ENCODE assay signal across 8 cellular contexts in the genomic region with DNA sequence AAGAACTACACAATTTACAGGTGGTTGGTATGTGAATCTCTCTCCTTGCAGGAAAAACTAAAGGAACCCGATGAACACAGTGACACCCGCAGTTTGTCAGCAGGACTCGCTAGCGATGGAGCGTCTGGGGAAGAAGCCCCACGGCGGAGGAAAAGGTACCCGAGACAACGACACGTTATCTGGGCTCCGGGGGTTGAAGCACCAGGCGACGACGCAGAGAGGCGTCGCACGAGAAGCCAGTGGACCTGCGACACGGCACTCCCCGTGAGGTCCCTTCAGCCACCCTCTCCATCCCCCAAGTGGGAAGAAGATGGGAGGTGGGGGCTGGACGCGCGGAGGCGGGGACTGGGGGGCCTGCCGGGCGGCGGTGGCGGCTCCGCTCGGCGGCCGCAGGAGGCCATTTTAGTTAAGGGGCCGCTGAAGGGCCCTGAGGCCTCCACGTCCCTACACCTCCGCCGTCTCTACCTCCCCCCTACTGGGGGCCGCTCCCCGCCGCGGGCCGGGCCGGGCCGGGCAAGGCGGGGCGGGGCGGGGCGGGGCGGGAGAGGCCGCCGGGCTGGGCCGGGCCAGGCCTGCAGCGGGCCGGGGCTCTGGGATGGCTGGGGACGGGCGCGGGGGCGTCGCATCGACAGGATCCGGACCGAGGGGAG.
DNase-seq lines count a peak whose midpoint lies in the region; ATAC-seq and TF ChIP-seq lines count a peak whose summit lies in the region.

No MANE protein-coding gene starts in this region.

- H3K9me3 ChIP-seq in stomach smooth muscle (ENCODE audit: control insufficient read depth in 2 of 2, low read length in 2 of 2), result no peaks in the 10 kb centered on the region

- H3K4me3 ChIP-seq in fibroblast of pulmonary artery (replicated peaks; ENCODE audit: low read depth, low read length) (peak overlapping the region; percentile 80), stomach smooth muscle (ENCODE audit: low read length in 2 of 2) (peak overlapping the region; percentile 87 to 94)

- H3K9ac ChIP-seq in stomach smooth muscle (ENCODE audit: low read length in 2 of 2), result peak overlapping the region; percentile 78 to 88

- peak overlapping the region; percentile 86 for H3K27ac ChIP-seq in stomach smooth muscle (ENCODE audit: low read length)

- H3K27me3 ChIP-seq in stomach smooth muscle (ENCODE audit: control insufficient read depth in 1 of 2, insufficient read depth in 2 of 2, low read length in 2 of 2), result no peaks in the 10 kb centered on the region

- no peaks in the 10 kb centered on the region for H3K36me3 ChIP-seq in stomach smooth muscle (ENCODE audit: control insufficient read depth in 2 of 2, insufficient read depth in 2 of 2, low read length in 2 of 2)

- peak overlapping the region; percentile 94 to 97 (median 94) for H3K4me3 Mint-ChIP-seq in nephron

- peaks cover 16% of the 10 kb centered on the region for H3K4me1 ChIP-seq in stomach smooth muscle (ENCODE audit: control insufficient read depth, insufficient read depth, low read length)

- peak; percentile 35 for ATAC-seq in HG02943 (IDR thresholded peaks at IDR 0.05; ENCODE audit: low read depth, unreplicated experiment)

- H3K4me1 Mint-ChIP-seq in nephron, result peaks cover 40% of the 10 kb centered on the region

- H3K27me3 Mint-ChIP-seq in nephron (ENCODE audit: low read depth), result no peaks in the 10 kb centered on the region

- no peaks in the 10 kb centered on the region for H3K9me3 Mint-ChIP-seq in nephron

- TF ChIP-seq CTCF in fibroblast of pulmonary artery (IDR thresholded peaks at IDR 0.05; ENCODE audit: low read length, missing control alignments) (no peak), nephron (IDR thresholded peaks at IDR 0.05; ENCODE audit: unreplicated experiment in 3 of 3) (no peak)

- peak overlapping the region; percentile 91 to 96 (median 96) for H3K27ac Mint-ChIP-seq in nephron

- peak; percentile 60 for DNase-seq in SIG-M5 treated with dmso at 0.1 percent for 504 hours (lab: John Stamatoyannopoulos, UW; ENCODE audit: unreplicated experiment)
- no peak for DNase-seq in SIG-M5 (lab: John Stamatoyannopoulos, UW)
- peak; percentile 56 for DNase-seq in NCI-H774 (lab: John Stamatoyannopoulos, UW)
- DNase-seq in activated T-helper 1 cell treated with Interleukin-2 at 50 U/mL for 16 hours (ENCODE audit: low read depth), result peak; percentile 36
- peak; percentile 35 for DNase-seq in fibroblast of pulmonary artery (ENCODE audit: low read depth)

- H3K36me3 Mint-ChIP-seq in nephron (ENCODE audit: low read depth), result peaks cover 28% of the 10 kb centered on the region
